ENCODE assay signal across 21 cellular contexts in genomic region chr17:33052856-33053255, GRCh38.
"Had no signal": no experiment of that assay in that cellular context is flagged by ENCODE, and none has a peak within 500 bp of the region (broad histone marks: within the 10 kb centered on the region; RNA-seq: fewer than 3 reads in every experiment).

No MANE protein-coding gene starts in this region.

- DNase-seq: activated B cell treated with CpG ODN at 0.5 μM for 24 hours; activated CD4-positive, alpha-beta T cell treated with anti-CD3 and anti-CD28 coated beads for 4 hours; activated CD4-positive, alpha-beta T cell treated with anti-CD3 and anti-CD28 coated beads, Interleukin-2, amount 50 U/mL, for 48 hours; activated CD8-positive, alpha-beta memory T cell treated with anti-CD3 and anti-CD28 coated beads, Interleukin-2, amount 50 U/mL, for 48 hours; activated naive CD4-positive, alpha-beta T cell treated with Interleukin-2 at 50 U/mL for 16 hours; activated naive CD8-positive, alpha-beta T cell treated with anti-CD3 and anti-CD28 coated beads, Interleukin-2, amount 10 ng/mL, durations not matched to agents 7 days and 5 days; activated T-cell treated with anti-CD3 and anti-CD28 coated beads, Interleukin-2, amount 50 U/mL, for 48 hours; amniotic stem cell; colonic mucosa; foreskin keratinocyte; nucleus accumbens; right lobe of liver; small intestine; stimulated activated CD4-positive, alpha-beta T cell treated with anti-CD3 and anti-CD28 coated beads, Interleukin-2, amount 100 ng/mL, for 24 hours; stomach; T-cell; transverse colon had no signal

- H3K9me3 ChIP-seq: breast epithelium, colonic mucosa, right lobe of liver, stomach, suprapubic skin, transverse colon had no signal

- H3K4me1 ChIP-seq: breast epithelium, colonic mucosa, foreskin keratinocyte, parathyroid adenoma, right lobe of liver, stomach, suprapubic skin, transverse colon had no signal

- H3K27ac ChIP-seq: breast epithelium, colonic mucosa, foreskin keratinocyte, parathyroid adenoma, right lobe of liver, stomach, suprapubic skin, transverse colon had no signal

- H3K4me3 ChIP-seq: breast epithelium, colonic mucosa, right lobe of liver, stomach, suprapubic skin, transverse colon had no signal

- H3K36me3 ChIP-seq: breast epithelium, colonic mucosa, right lobe of liver, stomach, suprapubic skin, transverse colon had no signal

- FAIRE-seq: small intestine, urothelium cell line had no signal

- H3K27me3 ChIP-seq: breast epithelium, colonic mucosa, right lobe of liver had no signal
